In the genomic region with DNA sequence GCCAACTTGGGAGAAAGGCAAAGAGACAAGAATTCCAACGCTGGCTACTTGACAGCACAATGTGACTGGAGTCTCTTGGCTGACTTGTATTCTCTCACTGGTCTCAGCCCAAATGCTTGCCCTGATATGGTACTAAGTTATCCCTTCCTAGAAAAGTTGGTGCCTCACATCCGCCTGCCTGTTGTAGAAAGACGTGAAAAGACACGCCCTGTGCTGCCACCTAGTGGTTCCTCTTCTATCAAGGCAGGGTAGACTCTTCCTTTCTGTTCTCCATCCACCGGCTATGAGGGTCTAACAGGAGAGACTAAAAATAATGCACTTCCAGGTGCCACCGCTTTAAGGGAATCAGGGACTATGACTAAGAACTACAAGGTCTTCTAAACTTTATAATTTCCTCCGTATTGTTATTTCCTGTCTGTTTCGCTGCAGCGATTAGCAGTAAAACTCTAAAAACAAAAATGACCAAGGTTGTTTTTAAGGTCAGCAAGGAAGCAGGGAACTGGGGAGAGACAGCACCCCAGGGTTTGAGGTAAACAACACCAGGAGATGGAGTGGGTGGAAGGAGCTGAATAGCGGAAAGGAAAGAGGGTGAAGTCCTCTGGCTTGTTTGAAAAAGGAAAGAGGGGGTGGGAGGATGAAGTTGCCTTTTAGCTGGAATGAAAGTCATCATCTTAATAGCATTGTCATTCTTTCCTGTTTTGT, we compare ENCODE assay signal across 8 cellular contexts.
DNase-seq lines count a peak whose midpoint lies in the region; ATAC-seq and TF ChIP-seq lines count a peak whose summit lies in the region.

No MANE protein-coding gene starts in this region.

- no peak for TF ChIP-seq POLR2A in gastrocnemius medialis (IDR thresholded peaks at IDR 0.05)

- no peaks in the 10 kb centered on the region for H3K36me3 ChIP-seq in hepatocyte (replicated peaks; ENCODE audit: insufficient read depth, low read depth)
- H3K36me3 ChIP-seq in gastrocnemius medialis, result no peaks in the 10 kb centered on the region

- H3K27ac ChIP-seq in hepatocyte (no peak overlapping the region), gastrocnemius medialis (peak overlapping the region; percentile 63 to 72 (median 68))

- H3K4me3 ChIP-seq in astrocyte of the cerebellum (ENCODE audit: low read depth, low read length) (no peak overlapping the region), hepatocyte (no peak overlapping the region), gastrocnemius medialis (no peak overlapping the region)

- intact Hi-C loops in gastrocnemius medialis (cut with DNase I; ENCODE audit: low total_unique reads), result loop anchor here (1.0 kb wide), 2 partner anchors 112 to 130 kb away; no protein-coding TSS in a partner anchor

- WGBS in hepatocyte (ENCODE audit: low lambda C conversion rate, missing lambda C conversion rate), result 10% methylated on average over 10 of the region's 10 CpGs

- TF ChIP-seq CTCF in HFFc6 (IDR thresholded peaks at IDR 0.05) (peak; percentile 95), astrocyte of the cerebellum (IDR thresholded peaks at IDR 0.05; ENCODE audit: low read depth, low read length, missing control alignments) (peak; percentile 80), hepatocyte (IDR thresholded peaks at IDR 0.05; ENCODE audit: poor library complexity) (peak; percentile 92), gastrocnemius medialis (IDR thresholded peaks at IDR 0.05 in 4 of 5, conservative IDR thresholded peaks at IDR 0.05 in 1 of 5) (peak; percentile 82 to 93 (median 88))

- H3K4me1 ChIP-seq in hepatocyte (ENCODE audit: insufficient read depth) (no peaks in the 10 kb centered on the region), gastrocnemius medialis (peaks cover 14 to 36% of the 10 kb centered on the region in 2 donors)

- no peaks in the 10 kb centered on the region for H3K79me2 ChIP-seq in hepatocyte

- H3K27me3 Mint-ChIP-seq in HFFc6 (ENCODE audit: insufficient read depth), result no peaks in the 10 kb centered on the region

- H3K9me3 ChIP-seq in hepatocyte (ENCODE audit: low read depth) (no peaks in the 10 kb centered on the region), gastrocnemius medialis (no peaks in the 10 kb centered on the region)

- H3K4me3 Mint-ChIP-seq in HFFc6, result peak overlapping the region; percentile 70

- no peaks in the 10 kb centered on the region for H3K9me2 ChIP-seq in hepatocyte (replicated peaks; ENCODE audit: insufficient read depth)

- H3K9me3 Mint-ChIP-seq in HFFc6, result no peaks in the 10 kb centered on the region

- no peak overlapping the region for H3K4me2 ChIP-seq in hepatocyte

- no peaks in the 10 kb centered on the region for H3K27me3 ChIP-seq in hepatocyte
- no peaks in the 10 kb centered on the region for H3K27me3 ChIP-seq in gastrocnemius medialis

- no peaks in the 10 kb centered on the region for H4K20me1 ChIP-seq in hepatocyte (ENCODE audit: insufficient read depth, poor library complexity, severe bottlenecking)

- no peak overlapping the region for H2AFZ ChIP-seq in hepatocyte

- no peaks in the 10 kb centered on the region for H3K36me3 Mint-ChIP-seq in HFFc6 (ENCODE audit: low read depth)

- H3K27ac Mint-ChIP-seq in HFFc6, result peak overlapping the region; percentile 12; the same call in 1 of the 2 replicates

- in situ Hi-C loops in astrocyte of the cerebellum (cut with HindIII; ENCODE audit: low sequenced_read_pairs), result no loop called here
- in situ Hi-C loops in gastrocnemius medialis (cut with MboI; ENCODE audit: low sequenced_read_pairs in 4 of 4), result loop anchor here in 2 of 4 donors (5.0 kb wide), 2 partner anchors 114 to 129 kb away; no protein-coding TSS in a partner anchor

- H3K4me1 Mint-ChIP-seq in HFFc6 (ENCODE audit: low read depth), result peaks cover 32% of the 10 kb centered on the region

- peak; percentile 82 for DNase-seq in DMS153 treated with DMSO at 0.1 percent for 48 hours (lab: John Stamatoyannopoulos, UW; ENCODE audit: unreplicated experiment)
- peak; percentile 86 for DNase-seq in HFFc6
- DNase-seq in NCI-H2081 treated with DMSO at 0.1 percent for 48 hours (lab: John Stamatoyannopoulos, UW), result peak; percentile 61
- DNase-seq in T1000 (lab: John Stamatoyannopoulos, UW), result peak; percentile 64
- DNase-seq in astrocyte of the cerebellum (ENCODE audit: low read depth), result peak; percentile 85
- DNase-seq in hepatocyte (ENCODE audit: low spot score), result peak; percentile 93
- peak; percentile 82 to 89 for DNase-seq in gastrocnemius medialis

- ATAC-seq in gastrocnemius medialis (peak; percentile 94 to 99), HG02571 (IDR thresholded peaks at IDR 0.05; ENCODE audit: unreplicated experiment) (no peak)
